ENCODE assay signal across 18 cellular contexts in the genomic region with DNA sequence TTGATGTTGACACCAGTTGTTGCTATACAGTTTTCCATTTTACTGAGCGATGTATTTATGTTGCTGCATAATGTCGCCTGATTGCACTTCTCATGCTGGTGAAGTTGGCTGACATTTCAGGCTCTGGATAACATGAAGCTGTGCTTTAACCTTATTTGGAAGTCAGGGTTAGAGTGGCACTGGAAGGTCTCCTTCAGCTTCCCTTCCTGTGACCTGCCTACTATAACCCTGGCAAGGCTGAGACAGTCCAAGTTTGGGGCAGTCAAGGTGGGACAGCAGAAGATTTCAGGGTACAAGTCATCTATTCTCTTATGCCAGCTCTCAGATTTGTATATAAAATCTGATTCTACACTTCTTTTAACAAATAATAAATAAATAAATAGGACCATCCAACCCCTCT.
DNase-seq lines count a peak whose midpoint lies in the region; ATAC-seq and TF ChIP-seq lines count a peak whose summit lies in the region.
"Had no signal": no experiment of that assay in that cellular context is flagged by ENCODE, and none has a peak within 500 bp of the region (broad histone marks: within the 10 kb centered on the region; RNA-seq: fewer than 3 reads in every experiment).

No MANE protein-coding gene starts in this region.

- H4K20me1 ChIP-seq in SK-N-SH (ENCODE audit: insufficient read depth): no peaks in the 10 kb centered on the region
- H4K20me1 ChIP-seq in GM23248 (ENCODE audit: insufficient read depth): no peaks in the 10 kb centered on the region
- H4K20me1 ChIP-seq: BLaER1 had no signal

- H3K27ac Mint-ChIP-seq in osteocyte (ENCODE audit: unreplicated experiment): peak overlapping the region; percentile 84
- H3K27ac Mint-ChIP-seq: B cell; CD4-positive, CD25-positive, alpha-beta regulatory T cell; CD8-positive, alpha-beta T cell had no signal

- DNase-seq in SK-N-SH: no peak
- no peak for DNase-seq in heart right ventricle
- no peak for DNase-seq in cardiac septum (ENCODE audit: low spot score)
- DNase-seq in GM23248: no peak
- no peak for DNase-seq in osteocyte (ENCODE audit: extremely low spot score, unreplicated experiment)
- DNase-seq in NCI-H1417 (lab: John Stamatoyannopoulos, UW): no peak
- DNase-seq: Caco-2; CD4-positive, CD25-positive, alpha-beta regulatory T cell; CD8-positive, alpha-beta T cell; DMS153; DND-41; H7; HCEC 1CT had no signal

- WGBS in SK-N-SH (ENCODE audit: low lambda C conversion rate): 93% methylated on average over 2 of the region's 2 CpGs
- WGBS in heart right ventricle, 2 donors: 68 to 78% methylated on average over 2 of the region's 2 CpGs
- 76 to 88% methylated on average over 2 of the region's 2 CpGs for WGBS in GM23248 (ENCODE audit: low coverage in 1 of 2, low lambda C conversion rate in 2 of 2, missing lambda C conversion rate in 2 of 2), 2 experiments

- H3F3A ChIP-seq in SK-N-SH (replicated peaks; ENCODE audit: insufficient read depth): peaks cover 6% of the 10 kb centered on the region
- H3F3A ChIP-seq in GM23248 (ENCODE audit: insufficient read depth): peaks cover 17% of the 10 kb centered on the region

- H3K9ac ChIP-seq in SK-N-SH (no peak overlapping the region), GM23248 (peak overlapping the region; percentile 24; the same call in 1 of the 2 replicates)
- H3K9ac ChIP-seq: BLaER1 had no signal

- TF ChIP-seq RAD21 in SK-N-SH (IDR thresholded peaks at IDR 0.05; ENCODE audit: low read length): no peak

- H3K27me3 ChIP-seq in SK-N-SH (ENCODE audit: insufficient read depth): no peaks in the 10 kb centered on the region
- H3K27me3 ChIP-seq in heart right ventricle: no peaks in the 10 kb centered on the region
- no peaks in the 10 kb centered on the region for H3K27me3 ChIP-seq in GM23248 (replicated peaks; ENCODE audit: insufficient read depth)
- H3K27me3 ChIP-seq: BLaER1 had no signal

- intact Hi-C loops in heart right ventricle (cut with DNase I): no loop called here
- intact Hi-C loops in cardiac septum (cut with DNase I): no loop called here

- POLR2A ChIA-PET in SK-N-SH (lab: Yijun Ruan, JAX): no interaction called here

- no peaks in the 10 kb centered on the region for H3K27me3 Mint-ChIP-seq in osteocyte (ENCODE audit: unreplicated experiment)
- H3K27me3 Mint-ChIP-seq: B cell had no signal

- H3K4me2 ChIP-seq in SK-N-SH (no peak overlapping the region), GM23248 (ENCODE audit: unreplicated experiment) (peak overlapping the region; percentile 51)
- H3K4me2 ChIP-seq: BLaER1 had no signal

- peaks cover 0 to 21% of the 10 kb centered on the region in 2 experiments; a peak in 2 of 4 replicates for H3K4me1 ChIP-seq in SK-N-SH (ENCODE audit: control insufficient read depth in 1 of 2, insufficient read depth in 2 of 2, low read depth in 1 of 2, low read length in 1 of 2)
- H3K4me1 ChIP-seq in heart right ventricle: peaks cover 0 to 25% (median 10%) of the 10 kb centered on the region in 9 donors
- peaks cover 43% of the 10 kb centered on the region for H3K4me1 ChIP-seq in GM23248 (ENCODE audit: insufficient read depth)
- H3K4me1 ChIP-seq: BLaER1 had no signal

- H3K4me3 ChIP-seq in SK-N-SH (ENCODE audit: low read depth in 2 of 2, low read length in 1 of 2) (no peak overlapping the region), heart right ventricle (no peak overlapping the region), GM23248 (no peak overlapping the region)
- H3K4me3 ChIP-seq: BLaER1 had no signal

- H3K79me2 ChIP-seq in SK-N-SH (ENCODE audit: insufficient read depth): no peaks in the 10 kb centered on the region
- H3K79me2 ChIP-seq in GM23248 (ENCODE audit: insufficient read depth): no peaks in the 10 kb centered on the region

- CTCF ChIA-PET in SK-N-SH (lab: Yijun Ruan, JAX): no interaction called here

- no peak overlapping the region for H3K4me3 Mint-ChIP-seq in osteocyte (ENCODE audit: unreplicated experiment)
- H3K4me3 Mint-ChIP-seq: B cell; CD4-positive, CD25-positive, alpha-beta regulatory T cell; CD8-positive, alpha-beta T cell had no signal

- in situ Hi-C loops in GM23248 (cut with MboI): no loop called here

- H3K36me3 ChIP-seq in SK-N-SH (replicated peaks in 1 of 2; ENCODE audit: control insufficient read depth in 1 of 2, insufficient read depth in 2 of 2, low read length in 1 of 2) (no peaks in the 10 kb centered on the region), heart right ventricle (peaks cover 0 to 6% (median 0%) of the 10 kb centered on the region in 9 donors), GM23248 (ENCODE audit: low read depth) (no peaks in the 10 kb centered on the region)
- H3K36me3 ChIP-seq: BLaER1 had no signal

- peaks cover 8% of the 10 kb centered on the region for H3K9me3 Mint-ChIP-seq in osteocyte (ENCODE audit: unreplicated experiment)
- H3K9me3 Mint-ChIP-seq: CD4-positive, CD25-positive, alpha-beta regulatory T cell; CD8-positive, alpha-beta T cell had no signal

- peak overlapping the region; percentile 43 to 45; a peak in 2 of 4 replicates for H3K27ac ChIP-seq in SK-N-SH (ENCODE audit: low read depth in 2 of 2, low read length in 1 of 2)
- peak overlapping the region in 7 of 10 donors; percentile 3 to 65 (median 44) for H3K27ac ChIP-seq in heart right ventricle
- peak overlapping the region; percentile 78; the same call in 1 of the 2 replicates for H3K27ac ChIP-seq in GM23248
- H3K27ac ChIP-seq: 22Rv1, BLaER1, C4-2B had no signal

- ATAC-seq in SK-N-SH treated with all-trans-retinoic acid at 6 μM for 48 hours: no peak
- peak in 5 of 8 donors; percentile 33 to 67 (median 35) for ATAC-seq in heart right ventricle
- ATAC-seq: CD8-positive, alpha-beta T cell had no signal

- H2AFZ ChIP-seq in SK-N-SH (ENCODE audit: low read depth): no peak overlapping the region
- no peak overlapping the region for H2AFZ ChIP-seq in GM23248

- no peaks in the 10 kb centered on the region for H3K9me3 ChIP-seq in SK-N-SH
- H3K9me3 ChIP-seq in heart right ventricle: no peaks in the 10 kb centered on the region
- no peaks in the 10 kb centered on the region for H3K9me3 ChIP-seq in GM23248 (ENCODE audit: low read depth)
- H3K9me3 ChIP-seq: BLaER1, Caco-2 had no signal

- peaks cover 45% of the 10 kb centered on the region for H3K4me1 Mint-ChIP-seq in osteocyte (ENCODE audit: unreplicated experiment)
- H3K4me1 Mint-ChIP-seq: B cell had no signal

- TF ChIP-seq CTCF in SK-N-SH (IDR thresholded peaks at IDR 0.05) (no peak), heart right ventricle (IDR thresholded peaks at IDR 0.05) (no peak), osteocyte (IDR thresholded peaks at IDR 0.05) (no peak)

- H3K9me2 ChIP-seq in SK-N-SH (no peaks in the 10 kb centered on the region), GM23248 (ENCODE audit: insufficient read depth) (no peaks in the 10 kb centered on the region)

- peaks cover 11% of the 10 kb centered on the region for H3K36me3 Mint-ChIP-seq in osteocyte (ENCODE audit: unreplicated experiment)

- no peak for TF ChIP-seq EP300 in SK-N-SH (IDR thresholded peaks at IDR 0.05; ENCODE audit: borderline replicate concordance in 1 of 2, low read depth in 1 of 2, low read length in 1 of 2)

TF ChIP-seq in SK-N-SH, 30 proteins besides CTCF, POLR2A, EP300 and RAD21:
- TF ChIP-seq NFIC (IDR thresholded peaks at IDR 0.05; ENCODE audit: borderline replicate concordance): no peak
- TF ChIP-seq POLR2AphosphoS5 (IDR thresholded peaks at IDR 0.05; ENCODE audit: low read depth, low read length): no peak
- TF ChIP-seq, protein P1, sequence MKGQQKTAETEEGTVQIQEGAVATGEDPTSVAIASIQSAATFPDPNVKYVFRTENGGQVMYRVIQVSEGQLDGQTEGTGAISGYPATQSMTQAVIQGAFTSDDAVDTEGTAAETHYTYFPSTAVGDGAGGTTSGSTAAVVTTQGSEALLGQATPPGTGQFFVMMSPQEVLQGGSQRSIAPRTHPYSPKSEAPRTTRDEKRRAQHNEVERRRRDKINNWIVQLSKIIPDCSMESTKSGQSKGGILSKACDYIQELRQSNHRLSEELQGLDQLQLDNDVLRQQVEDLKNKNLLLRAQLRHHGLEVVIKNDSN (IDR thresholded peaks at IDR 0.05; ENCODE audit: borderline replicate concordance, low read depth): no peak
- no peak for TF ChIP-seq SMC3 (IDR thresholded peaks at IDR 0.05; ENCODE audit: low read depth, low read length)
- TF ChIP-seq GABPA (IDR thresholded peaks at IDR 0.05; ENCODE audit: low read depth): no peak

TF ChIP-seq in SK-N-SH treated with all-trans-retinoic acid at 6 μM for 48 hours, 23 proteins besides CTCF, POLR2A, EP300 and RAD21:
- no peak for TF ChIP-seq ZFP30 (CRISPR knock-in tag; IDR thresholded peaks at IDR 0.05)
- TF ChIP-seq SNAI2 (CRISPR knock-in tag; IDR thresholded peaks at IDR 0.05): no peak
- no peak for TF ChIP-seq ZNF8 (CRISPR knock-in tag; IDR thresholded peaks at IDR 0.05)
- TF ChIP-seq OSR1 (CRISPR knock-in tag; IDR thresholded peaks at IDR 0.05): no peak
- TF ChIP-seq BACH2 (CRISPR knock-in tag; IDR thresholded peaks at IDR 0.05; ENCODE audit: borderline replicate concordance): no peak
- TF ChIP-seq ARNTL (CRISPR knock-in tag; IDR thresholded peaks at IDR 0.05; ENCODE audit: borderline replicate concordance, low read depth): no peak
- no peak for TF ChIP-seq ESRRG (CRISPR knock-in tag; IDR thresholded peaks at IDR 0.05)
- TF ChIP-seq, protein P2, sequence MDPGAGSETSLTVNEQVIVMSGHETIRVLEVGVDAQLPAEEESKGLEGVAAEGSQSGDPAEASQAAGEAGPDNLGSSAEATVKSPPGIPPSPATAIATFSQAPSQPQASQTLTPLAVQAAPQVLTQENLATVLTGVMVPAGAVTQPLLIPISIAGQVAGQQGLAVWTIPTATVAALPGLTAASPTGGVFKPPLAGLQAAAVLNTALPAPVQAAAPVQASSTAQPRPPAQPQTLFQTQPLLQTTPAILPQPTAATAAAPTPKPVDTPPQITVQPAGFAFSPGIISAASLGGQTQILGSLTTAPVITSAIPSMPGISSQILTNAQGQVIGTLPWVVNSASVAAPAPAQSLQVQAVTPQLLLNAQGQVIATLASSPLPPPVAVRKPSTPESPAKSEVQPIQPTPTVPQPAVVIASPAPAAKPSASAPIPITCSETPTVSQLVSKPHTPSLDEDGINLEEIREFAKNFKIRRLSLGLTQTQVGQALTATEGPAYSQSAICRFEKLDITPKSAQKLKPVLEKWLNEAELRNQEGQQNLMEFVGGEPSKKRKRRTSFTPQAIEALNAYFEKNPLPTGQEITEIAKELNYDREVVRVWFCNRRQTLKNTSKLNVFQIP (CRISPR knock-in tag; IDR thresholded peaks at IDR 0.05; ENCODE audit: borderline replicate concordance, low read depth): no peak
- no peak for TF ChIP-seq ZC3H10 (CRISPR knock-in tag; IDR thresholded peaks at IDR 0.05)
- TF ChIP-seq TOX (CRISPR knock-in tag; IDR thresholded peaks at IDR 0.05; ENCODE audit: borderline replicate concordance): no peak
- no peak for TF ChIP-seq CSDC2 (CRISPR knock-in tag; IDR thresholded peaks at IDR 0.05)
- no peak for TF ChIP-seq ZFP3 (CRISPR knock-in tag; IDR thresholded peaks at IDR 0.05)
- TF ChIP-seq RARB (CRISPR knock-in tag; IDR thresholded peaks at IDR 0.05): no peak
- no peak for TF ChIP-seq GLIS3 (CRISPR knock-in tag; IDR thresholded peaks at IDR 0.05)
